ENCODE assay signal across 8 cellular contexts in genomic region chr4:153223935-153224334, GRCh38. TPM values are rescaled to one million over a fixed set of nuclear protein-coding genes. Genes with fewer than 3 reads are reported as not detected.
A peak's percentile ranks its signal among the peaks of the same experiment; 100 is the strongest.
DNase-seq lines count a peak whose midpoint lies in the region; ATAC-seq and TF ChIP-seq lines count a peak whose summit lies in the region.

No MANE protein-coding gene starts in this region.

- TF ChIP-seq CTCF in gastroesophageal sphincter (IDR thresholded peaks at IDR 0.05) (no peak), retinal pigment epithelial cell (conservative IDR thresholded peaks at IDR 0.05; ENCODE audit: low read depth, low read length) (no peak), lower leg skin (IDR thresholded peaks at IDR 0.05) (no peak)

- peak overlapping the region; percentile 100 for H3K4me2 ChIP-seq in GM23248 (ENCODE audit: unreplicated experiment)

- H3K79me2 ChIP-seq in GM23248 (ENCODE audit: insufficient read depth), result peaks cover 51% of the 10 kb centered on the region

- H3K4me1 ChIP-seq in GM23248 (ENCODE audit: insufficient read depth) (peaks cover 25% of the 10 kb centered on the region), SJCRH30 (peaks cover 11% of the 10 kb centered on the region; the same call in 1 of the 2 replicates), gastroesophageal sphincter (peaks cover 0 to 65% (median 0%) of the 10 kb centered on the region in 3 donors)

- H2AFZ ChIP-seq in GM23248, result peak overlapping the region; percentile 85

- H3K27ac ChIP-seq in GM23248 (peak overlapping the region; percentile 85), SJCRH30 (peak overlapping the region; percentile 64; the same call in 1 of the 2 replicates), gastroesophageal sphincter (peak overlapping the region; percentile 71 to 96 (median 94))

- TF ChIP-seq EP300 in gastroesophageal sphincter (IDR thresholded peaks at IDR 0.05), result no peak

- H3K36me3 ChIP-seq in GM23248 (ENCODE audit: low read depth), result no peaks in the 10 kb centered on the region; the same call in 1 of the 2 replicates
- H3K36me3 ChIP-seq in SJCRH30, result peaks cover 2% of the 10 kb centered on the region; the same call in 1 of the 2 replicates
- no peaks in the 10 kb centered on the region for H3K36me3 ChIP-seq in gastroesophageal sphincter

- no peak for TF ChIP-seq POLR2A in gastroesophageal sphincter (IDR thresholded peaks at IDR 0.05)
- no peak for TF ChIP-seq POLR2A in lower leg skin (IDR thresholded peaks at IDR 0.05)

- peak; percentile 62 for DNase-seq in GM23248
- DNase-seq in SJCRH30, result no peak
- peak; percentile 56 for DNase-seq in retinal pigment epithelial cell (ENCODE audit: low read depth)
- no peak for DNase-seq in NCI-H2081 treated with DMSO at 0.1 percent for 48 hours (lab: John Stamatoyannopoulos, UW)
- no peak for DNase-seq in SKM-1 (lab: John Stamatoyannopoulos, UW; ENCODE audit: unreplicated experiment)
- DNase-seq in activated naive CD4-positive, alpha-beta T cell (lab: John Stamatoyannopoulos, UW), result no peak
- DNase-seq in lower leg skin (ENCODE audit: low spot score in 2 of 2), result no peak

- in situ Hi-C loops in GM23248 (cut with MboI), result no loop called here

- peak; percentile 30 for ATAC-seq in gastroesophageal sphincter

- peak overlapping the region; percentile 86 for H3K9ac ChIP-seq in GM23248

- H3K27me3 ChIP-seq in GM23248 (replicated peaks; ENCODE audit: insufficient read depth), result no peaks in the 10 kb centered on the region
- H3K27me3 ChIP-seq in SJCRH30, result no peaks in the 10 kb centered on the region
- H3K27me3 ChIP-seq in gastroesophageal sphincter, result no peaks in the 10 kb centered on the region

- WGBS in GM23248 (ENCODE audit: low coverage in 1 of 2, low lambda C conversion rate in 2 of 2, missing lambda C conversion rate in 2 of 2), 2 experiments, result 4 to 7% methylated on average over 1 of the region's 1 CpG
- 11 to 15% methylated on average over 1 of the region's 1 CpG for WGBS in gastroesophageal sphincter (ENCODE audit: low coverage in 1 of 2), 2 donors
- WGBS in lower leg skin, 2 donors, result 16 to 20% methylated on average over 1 of the region's 1 CpG

- H4K20me1 ChIP-seq in GM23248 (ENCODE audit: insufficient read depth), result no peaks in the 10 kb centered on the region

- H3K9me3 ChIP-seq in GM23248 (ENCODE audit: low read depth), result no peaks in the 10 kb centered on the region
- H3K9me3 ChIP-seq in SJCRH30 (replicated peaks), result no peaks in the 10 kb centered on the region
- H3K9me3 ChIP-seq in gastroesophageal sphincter, result no peaks in the 10 kb centered on the region

- intact Hi-C loops in lower leg skin (cut with DNase I; ENCODE audit: low total_unique reads), result no loop called here

- no peaks in the 10 kb centered on the region for H3K9me2 ChIP-seq in GM23248 (ENCODE audit: insufficient read depth)

- peak overlapping the region; percentile 77 for H3K4me3 ChIP-seq in GM23248
- peak overlapping the region; percentile 73 for H3K4me3 ChIP-seq in SJCRH30
- peak overlapping the region; percentile 53 to 73 for H3K4me3 ChIP-seq in gastroesophageal sphincter
- H3K4me3 ChIP-seq in retinal pigment epithelial cell (ENCODE audit: low read length), result peak overlapping the region; percentile 63
- H3K4me3 ChIP-seq in lower leg skin (ENCODE audit: low read depth, poor library complexity, severe bottlenecking), result no peak overlapping the region

- H3F3A ChIP-seq in GM23248 (ENCODE audit: insufficient read depth), result peaks cover 27% of the 10 kb centered on the region

RNA-seq across cellular contexts. Expression of gene TRIM2, which starts 19.7 kb away (rescaled TPM):
- 26.4 and 32.4 TPM in 2 replicates for total RNA-seq in GM23248 (2014; rRNA removed; shearing (Covaris generic))
- polyA plus RNA-seq in GM23248 (2016; fragmentation: Nextera tagmentation; extraction: Ambion mirVana), result 10.7 and 12.3 TPM in 2 replicates
- 26.0 and 30.8 TPM in 2 replicates for total RNA-seq in SJCRH30 (2014; rRNA removed; shearing (Covaris generic))
- 10 to 100 TPM; 31.2 to 59.2 (median 44.4) TPM for total RNA-seq in gastroesophageal sphincter
- 10 to 100 TPM; 10.9 to 45.4 (median 29.2) TPM for total RNA-seq in lower leg skin

Comparison
In these comparisons a context has a peak if more than half of its experiments do, and no peak if none do; other contexts are left out.
1. DNase-seq: peak in GM23248 (single experiment) and retinal pigment epithelial cell (single experiment); none in SJCRH30 (0 of 2), NCI-H2081 treated with DMSO at 0.1 percent for 48 hours (single experiment), SKM-1 (single experiment), activated naive CD4-positive, alpha-beta T cell (0 of 4) and lower leg skin (0 of 2).
2. Peak in every context shown above with its lines, with median percentiles within 50 percentile points of each other: H3K27ac ChIP-seq.